ENCODE assay signal across 12 cellular contexts in genomic region chr15:92887869-92888268, GRCh38. TPM values are rescaled to one million over a fixed set of nuclear protein-coding genes. Genes with fewer than 3 reads are reported as not detected.
DNase-seq lines count a peak whose midpoint lies in the region; ATAC-seq and TF ChIP-seq lines count a peak whose summit lies in the region.
"Had no signal": no experiment of that assay in that cellular context is flagged by ENCODE, and none has a peak within 500 bp of the region (broad histone marks: within the 10 kb centered on the region; RNA-seq: fewer than 3 reads in every experiment).

No MANE protein-coding gene starts in this region.

- DNase-seq in CD4-positive, alpha-beta memory T cell = no peak
- DNase-seq in RWPE2 (ENCODE audit: low spot score) (no peak), epithelial cell of esophagus (ENCODE audit: low read depth) (no peak), mesenteric fat pad (ENCODE audit: low spot score) (no peak), H9 (no peak), lower leg skin (ENCODE audit: low spot score in 2 of 2) (no peak)
- DNase-seq: NCI-H82; stimulated activated CD4-positive, alpha-beta T cell treated with anti-CD3 and anti-CD28 coated beads, Interleukin-12 subunit alpha, Interleukin-12 subunit beta, amount 100 ng/mL, for 4 hours; trophoblast cell; WERI-Rb-1 had no signal

- no CpG with 5 or more reads among the region's 3 CpGs for WGBS in H9 (ENCODE audit: extremely low coverage, insufficient read length, low lambda C conversion rate)
- 28 to 30% methylated on average over 3 of the region's 3 CpGs for WGBS in lower leg skin, 2 donors

- H2BK15ac ChIP-seq in H9 (ENCODE audit: low read depth, low read length) = no peak overlapping the region

- H3K9me3 ChIP-seq in CD4-positive, alpha-beta memory T cell (ENCODE audit: control insufficient read depth in 1 of 2, low read length in 2 of 2) = no peaks in the 10 kb centered on the region
- H3K9me3 ChIP-seq in RWPE2 (ENCODE audit: severe bottlenecking) = no peaks in the 10 kb centered on the region
- no peaks in the 10 kb centered on the region for H3K9me3 ChIP-seq in parathyroid adenoma (ENCODE audit: control insufficient read depth, low read length)
- no peaks in the 10 kb centered on the region for H3K9me3 ChIP-seq in H9 (ENCODE audit: control insufficient read depth, low read depth, low read length)

- CTCF ChIA-PET in CD4-positive, alpha-beta memory T cell (lab: Charles Lee; ENCODE audit: partially characterized antibody) = interaction anchor here (1.0 to 3.3 kb wide), 5 partner anchors 10 to 79 kb away, joined by 4 to 23 read pairs (median 7); partner anchors contain the start of gene CHD2

- H3K14ac ChIP-seq in H9 (ENCODE audit: insufficient read depth, low read length) = no peak overlapping the region

- no peak overlapping the region for H3K18ac ChIP-seq in H9 (ENCODE audit: insufficient read length, low read depth, low read length)

- peak overlapping the region; percentile 54 for H3K27ac ChIP-seq in CD4-positive, alpha-beta memory T cell (ENCODE audit: low read depth, low read length)
- peak overlapping the region; percentile 89 for H3K27ac ChIP-seq in RWPE2 (ENCODE audit: poor library complexity, severe bottlenecking)
- H3K27ac ChIP-seq in parathyroid adenoma = peak overlapping the region; percentile 34
- no peak overlapping the region for H3K27ac ChIP-seq in H9 (ENCODE audit: insufficient read length, low read depth, low read length)
- H3K27ac ChIP-seq: WERI-Rb-1 had no signal

- H2BK12ac ChIP-seq in H9 (ENCODE audit: insufficient read length, low read depth, low read length) = no peak overlapping the region

- H2AFZ ChIP-seq in parathyroid adenoma (no peak overlapping the region), H9 (ENCODE audit: low read length) (no peak overlapping the region)

- H3K4me3 ChIP-seq in CD4-positive, alpha-beta memory T cell (ENCODE audit: low read length in 2 of 2) = no peak overlapping the region
- no peak overlapping the region for H3K4me3 ChIP-seq in RWPE2 (ENCODE audit: severe bottlenecking)
- H3K4me3 ChIP-seq in epithelial cell of esophagus (ENCODE audit: low read length) = peak overlapping the region; percentile 95
- H3K4me3 ChIP-seq in parathyroid adenoma (ENCODE audit: low read depth, low read length) = peak overlapping the region; percentile 29
- no peak overlapping the region for H3K4me3 ChIP-seq in lower leg skin (ENCODE audit: low read depth, poor library complexity, severe bottlenecking)

- H3K27me3 Mint-ChIP-seq in CD4-positive, alpha-beta memory T cell = no peaks in the 10 kb centered on the region
- no peaks in the 10 kb centered on the region for H3K27me3 Mint-ChIP-seq in H9 (ENCODE audit: low read depth)

- H2BK5ac ChIP-seq in H9 (ENCODE audit: insufficient read length, low read length) = no peak overlapping the region

- peak overlapping the region; percentile 10 to 98 (median 82) for H3K27ac Mint-ChIP-seq in CD4-positive, alpha-beta memory T cell
- peak overlapping the region in 1 of 3 experiments; percentile 55; a peak in 3 of 7 replicates for H3K27ac Mint-ChIP-seq in H9

- no peak for TF ChIP-seq POLR2A in lower leg skin (IDR thresholded peaks at IDR 0.05)

- peaks cover 32% of the 10 kb centered on the region for H3K79me2 ChIP-seq in parathyroid adenoma
- peaks cover 31% of the 10 kb centered on the region; the same call in 1 of the 2 replicates for H3K79me2 ChIP-seq in H9 (ENCODE audit: insufficient read depth, low read length)

- H3K23ac ChIP-seq in H9 (ENCODE audit: insufficient read length, low read depth, low read length) = no peak overlapping the region

- no peak overlapping the region for H2AK5ac ChIP-seq in H9 (ENCODE audit: insufficient read length, low read length)

- H3K4me1 Mint-ChIP-seq in CD4-positive, alpha-beta memory T cell = peaks cover 40 to 74% (median 47%) of the 10 kb centered on the region in 4 donors
- peaks cover 28 to 30% of the 10 kb centered on the region in 2 experiments for H3K4me1 Mint-ChIP-seq in H9

- peaks cover 43% of the 10 kb centered on the region for H3K36me3 ChIP-seq in CD4-positive, alpha-beta memory T cell (ENCODE audit: insufficient read depth, low read length)
- H3K36me3 ChIP-seq in RWPE2 (ENCODE audit: low read depth) (peaks cover 96% of the 10 kb centered on the region), parathyroid adenoma (ENCODE audit: control insufficient read depth, insufficient read depth, low read length) (no peaks in the 10 kb centered on the region)

- H3K27me3 ChIP-seq in CD4-positive, alpha-beta memory T cell (ENCODE audit: insufficient read depth, low read length) = no peaks in the 10 kb centered on the region
- H3K27me3 ChIP-seq in RWPE2 (ENCODE audit: insufficient read depth, poor library complexity, severe bottlenecking) (no peaks in the 10 kb centered on the region), parathyroid adenoma (ENCODE audit: control insufficient read depth, insufficient read depth, low read length) (no peaks in the 10 kb centered on the region), H9 (ENCODE audit: insufficient read depth, low read length) (no peaks in the 10 kb centered on the region)

- no peak for ATAC-seq in RWPE2 (ENCODE audit: low read depth)
- no peak for ATAC-seq in GM18511 (IDR thresholded peaks at IDR 0.05; ENCODE audit: unreplicated experiment)

- no peaks in the 10 kb centered on the region for H4K20me1 ChIP-seq in H9 (ENCODE audit: control insufficient read depth, insufficient read depth, insufficient read length)

- H3K4me2 ChIP-seq in parathyroid adenoma (ENCODE audit: low read length) = peak overlapping the region; percentile 95
- no peak overlapping the region for H3K4me2 ChIP-seq in H9 (ENCODE audit: insufficient read depth, insufficient read length, low read length)

- intact Hi-C loops in CD4-positive, alpha-beta memory T cell (cut with micrococcal nuclease) = no loop called here
- intact Hi-C loops in lower leg skin (cut with DNase I; ENCODE audit: low total_unique reads) = no loop called here

- H3K9ac ChIP-seq in parathyroid adenoma = no peak overlapping the region
- no peak overlapping the region for H3K9ac ChIP-seq in H9 (ENCODE audit: extremely low read depth, insufficient read length, low read length)

- POLR2A ChIA-PET in CD4-positive, alpha-beta memory T cell (lab: Charles Lee; ENCODE audit: partially characterized antibody) = interaction anchor here (1.6 to 22.9 kb wide), 8 partner anchors 10 to 80 kb away, joined by 3 to 1104 read pairs (median 356); partner anchors contain the start of gene CHD2

- no peak overlapping the region for H4K8ac ChIP-seq in H9 (replicated peaks; ENCODE audit: insufficient read length, low read depth, low read length)

- H2BK120ac ChIP-seq in H9 (ENCODE audit: low read depth, low read length, poor library complexity, severe bottlenecking) = no peak overlapping the region

- no peak overlapping the region for H2BK20ac ChIP-seq in H9 (ENCODE audit: low read depth, low read length, poor library complexity, severe bottlenecking)

- no peak overlapping the region for H3K56ac ChIP-seq in H9 (ENCODE audit: insufficient read length, low read depth, low read length)

- no peak overlapping the region for H4K91ac ChIP-seq in H9 (ENCODE audit: insufficient read length, low read depth, low read length)

- H3T11ph ChIP-seq in H9 (ENCODE audit: low read length) = no peak overlapping the region

- no peak overlapping the region for H3K4ac ChIP-seq in H9 (ENCODE audit: low read depth, low read length)

- no peak for TF ChIP-seq CTCF in RWPE2 (IDR thresholded peaks at IDR 0.05; ENCODE audit: poor library complexity, severe bottlenecking)
- no peak for TF ChIP-seq CTCF in epithelial cell of esophagus (IDR thresholded peaks at IDR 0.05; ENCODE audit: insufficient read depth, low read depth, low read length, missing control alignments)
- no peak for TF ChIP-seq CTCF in parathyroid adenoma (IDR thresholded peaks at IDR 0.05)
- TF ChIP-seq CTCF in H9 (conservative IDR thresholded peaks at IDR 0.05) = no peak
- no peak for TF ChIP-seq CTCF in lower leg skin (IDR thresholded peaks at IDR 0.05)

- H3K23me2 ChIP-seq in H9 (ENCODE audit: insufficient read length, low read depth, low read length, poor library complexity, severe bottlenecking) = no peaks in the 10 kb centered on the region

- H3K9me3 Mint-ChIP-seq in CD4-positive, alpha-beta memory T cell = peaks cover 0 to 9% (median 0%) of the 10 kb centered on the region in 8 donors
- H3K9me3 Mint-ChIP-seq in H9 = peaks cover 4% of the 10 kb centered on the region in 2 experiments; a peak in 3 of 5 replicates

- peaks cover 75% of the 10 kb centered on the region for H3K4me1 ChIP-seq in CD4-positive, alpha-beta memory T cell (ENCODE audit: insufficient read depth, low read length)
- peaks cover 32% of the 10 kb centered on the region for H3K4me1 ChIP-seq in RWPE2 (ENCODE audit: insufficient read depth, poor library complexity, severe bottlenecking)
- H3K4me1 ChIP-seq in parathyroid adenoma = peaks cover 8% of the 10 kb centered on the region
- no peaks in the 10 kb centered on the region for H3K4me1 ChIP-seq in H9 (ENCODE audit: insufficient read depth, low read length)

- no peaks in the 10 kb centered on the region for H3K79me1 ChIP-seq in H9 (ENCODE audit: insufficient read depth, low read depth, low read length, poor library complexity, severe bottlenecking)

- peaks cover 63 to 76% of the 10 kb centered on the region in 2 donors for H3K36me3 Mint-ChIP-seq in CD4-positive, alpha-beta memory T cell
- H3K36me3 Mint-ChIP-seq in H9 (ENCODE audit: insufficient read depth in 1 of 3, low read depth in 3 of 3) = peaks cover 66 to 92% (median 86%) of the 10 kb centered on the region in 3 experiments

- no peak overlapping the region for H4K5ac ChIP-seq in H9 (ENCODE audit: insufficient read length, low read depth, low read length)

- peak overlapping the region; percentile 59 to 77 (median 68) for H3K4me3 Mint-ChIP-seq in CD4-positive, alpha-beta memory T cell
- H3K4me3 Mint-ChIP-seq in H9 = 0 out of 5 replicates have a peak overlapping the region, but pooled peaks of 1 of the 2 experiments have one; percentile 7

RNA-seq across cellular contexts. Expression of gene CHD2, which starts 12.3 kb away (rescaled TPM):
- total RNA-seq in CD4-positive, alpha-beta memory T cell = 100 to 1,000 TPM; 340 to 351 TPM
- 100 to 1,000 TPM in 1 of 2 donors, 10 to 100 TPM in 1; 28.4 to 108 TPM for polyA plus RNA-seq in CD4-positive, alpha-beta memory T cell
- total RNA-seq in mesenteric fat pad = 90.9 TPM
- 56.7 and 63.3 TPM in 2 replicates for total RNA-seq in H9 (2021)
- 100 to 1,000 TPM in 1 of 4 donors, 10 to 100 TPM in 3; 75.8 to 175 (median 88.6) TPM for total RNA-seq in lower leg skin

Comparison
In these comparisons a context has a peak if more than half of its experiments do, and no peak if none do; other contexts are left out.
1. H3K4me3 ChIP-seq: peak in epithelial cell of esophagus (single experiment) and parathyroid adenoma (single experiment); none in CD4-positive, alpha-beta memory T cell (0 of 2), RWPE2 (single experiment) and lower leg skin (single experiment).